Comparison of ENCODE assay signal across 8 cellular contexts in the genomic region with DNA sequence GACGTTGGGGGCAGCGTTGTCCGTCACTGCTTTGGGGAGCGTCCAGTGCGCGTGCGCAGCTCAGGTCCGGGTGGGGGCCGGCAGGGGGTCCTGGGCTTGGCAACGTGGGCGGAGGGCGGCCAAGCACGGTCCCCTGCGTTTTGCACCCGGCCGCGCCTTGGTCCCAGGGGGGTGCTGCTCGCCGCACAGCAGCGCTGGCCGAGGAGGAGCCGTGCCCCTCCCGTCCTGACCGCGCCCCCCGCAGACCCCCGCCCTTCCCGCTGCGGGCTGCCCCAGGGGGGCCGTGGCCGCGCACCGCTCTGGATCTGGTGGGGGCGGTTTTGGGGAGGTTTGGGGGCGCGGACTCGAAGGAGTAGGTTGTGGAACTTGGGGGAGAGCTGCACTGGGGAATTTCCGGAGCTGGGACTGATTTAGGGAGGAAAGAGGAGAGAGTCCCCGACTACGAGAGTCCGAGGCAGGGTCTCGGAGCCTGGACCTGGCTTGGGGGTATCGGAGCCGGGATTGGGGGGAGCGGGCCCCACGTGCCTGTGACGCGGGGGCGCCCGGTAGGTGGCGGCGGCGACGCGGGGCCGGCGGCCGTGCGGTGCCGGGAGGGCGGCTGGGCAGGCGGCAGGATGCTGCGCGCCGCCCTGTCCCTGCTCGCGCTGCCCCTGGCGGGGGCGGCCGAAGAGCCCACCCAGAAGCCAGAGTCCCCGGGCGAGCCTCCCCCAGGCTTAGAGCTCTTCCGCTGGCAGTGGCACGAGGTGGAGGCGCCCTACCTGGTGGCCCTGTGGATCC.
A peak's percentile ranks its signal among the peaks of the same experiment; 100 is the strongest.
DNase-seq lines count a peak whose midpoint lies in the region; ATAC-seq and TF ChIP-seq lines count a peak whose summit lies in the region.

A gene with protein sequence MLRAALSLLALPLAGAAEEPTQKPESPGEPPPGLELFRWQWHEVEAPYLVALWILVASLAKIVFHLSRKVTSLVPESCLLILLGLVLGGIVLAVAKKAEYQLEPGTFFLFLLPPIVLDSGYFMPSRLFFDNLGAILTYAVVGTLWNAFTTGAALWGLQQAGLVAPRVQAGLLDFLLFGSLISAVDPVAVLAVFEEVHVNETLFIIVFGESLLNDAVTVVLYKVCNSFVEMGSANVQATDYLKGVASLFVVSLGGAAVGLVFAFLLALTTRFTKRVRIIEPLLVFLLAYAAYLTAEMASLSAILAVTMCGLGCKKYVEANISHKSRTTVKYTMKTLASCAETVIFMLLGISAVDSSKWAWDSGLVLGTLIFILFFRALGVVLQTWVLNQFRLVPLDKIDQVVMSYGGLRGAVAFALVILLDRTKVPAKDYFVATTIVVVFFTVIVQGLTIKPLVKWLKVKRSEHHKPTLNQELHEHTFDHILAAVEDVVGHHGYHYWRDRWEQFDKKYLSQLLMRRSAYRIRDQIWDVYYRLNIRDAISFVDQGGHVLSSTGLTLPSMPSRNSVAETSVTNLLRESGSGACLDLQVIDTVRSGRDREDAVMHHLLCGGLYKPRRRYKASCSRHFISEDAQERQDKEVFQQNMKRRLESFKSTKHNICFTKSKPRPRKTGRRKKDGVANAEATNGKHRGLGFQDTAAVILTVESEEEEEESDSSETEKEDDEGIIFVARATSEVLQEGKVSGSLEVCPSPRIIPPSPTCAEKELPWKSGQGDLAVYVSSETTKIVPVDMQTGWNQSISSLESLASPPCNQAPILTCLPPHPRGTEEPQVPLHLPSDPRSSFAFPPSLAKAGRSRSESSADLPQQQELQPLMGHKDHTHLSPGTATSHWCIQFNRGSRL (plus strand): TSS at position 579 of the 777 bp plus-strand sequence. CDS start 36 bp downstream, at position 615.

- peak within 1 kb of the TSS; percentile 71 for H3K4me3 ChIP-seq in iPS-18c (ENCODE audit: insufficient read depth, low read depth, low read length)

- peak; percentile 59 for DNase-seq in stimulated activated naive CD8-positive, alpha-beta T cell treated with anti-CD3 and anti-CD28 coated beads, Interleukin-15, Interleukin-2, amounts not matched to agents 100 U/mL and 50 U/mL, for 24 hours
- DNase-seq in NCI-H2171 (lab: John Stamatoyannopoulos, UW) (no peak), OCI-M1 (lab: John Stamatoyannopoulos, UW) (no peak)

- H3K9me3 ChIP-seq in ES-I3 (ENCODE audit: control insufficient read depth, insufficient read depth, low read length) (no peaks in the 10 kb centered on the region), iPS-18c (ENCODE audit: control insufficient read depth, insufficient read depth, low read length) (no peaks in the 10 kb centered on the region)

- peaks cover 27% of the 10 kb centered on the region for H3K4me1 ChIP-seq in ES-I3 (ENCODE audit: insufficient read depth, low read length)

- H3K36me3 ChIP-seq in ES-I3 (ENCODE audit: insufficient read depth, low read length): no peaks in the 10 kb centered on the region

- H3K27ac ChIP-seq in angular gyrus (ENCODE audit: low read depth, low read length): peak within 1 kb of the TSS; percentile 38

- TF ChIP-seq RAD21 in Ishikawa (IDR thresholded peaks at IDR 0.05; ENCODE audit: low read depth): no peak

- TF ChIP-seq EP300 in Ishikawa (IDR thresholded peaks at IDR 0.05; ENCODE audit: borderline replicate concordance): no peak

- H3K9ac ChIP-seq in ES-I3 (ENCODE audit: low read depth, low read length): peak within 1 kb of the TSS; percentile 96

- no peak for ATAC-seq in stimulated activated naive CD8-positive, alpha-beta T cell treated with anti-CD3 and anti-CD28 coated beads, Interleukin-15, Interleukin-2, amounts not matched to agents 100 U/mL and 50 U/mL, for 24 hours
- no peak for ATAC-seq in GM18520 (IDR thresholded peaks at IDR 0.05; ENCODE audit: unreplicated experiment)

TF ChIP-seq in Ishikawa, 13 proteins besides CTCF, POLR2A, EP300 and RAD21:
- TF ChIP-seq MAX (IDR thresholded peaks at IDR 0.05): peak; percentile 24; the same call in 1 of the 2 replicates
- TF ChIP-seq EGR1 (IDR thresholded peaks at IDR 0.05): peak; percentile 53; the same call in 1 of the 2 replicates
- TF ChIP-seq, protein P1, sequence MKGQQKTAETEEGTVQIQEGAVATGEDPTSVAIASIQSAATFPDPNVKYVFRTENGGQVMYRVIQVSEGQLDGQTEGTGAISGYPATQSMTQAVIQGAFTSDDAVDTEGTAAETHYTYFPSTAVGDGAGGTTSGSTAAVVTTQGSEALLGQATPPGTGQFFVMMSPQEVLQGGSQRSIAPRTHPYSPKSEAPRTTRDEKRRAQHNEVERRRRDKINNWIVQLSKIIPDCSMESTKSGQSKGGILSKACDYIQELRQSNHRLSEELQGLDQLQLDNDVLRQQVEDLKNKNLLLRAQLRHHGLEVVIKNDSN (IDR thresholded peaks at IDR 0.05): peak; percentile 43; the same call in 1 of the 2 replicates
- peak; percentile 97 for TF ChIP-seq ZBTB7A (IDR thresholded peaks at IDR 0.05; ENCODE audit: low read depth)
- no peak for TF ChIP-seq FOXM1 (IDR thresholded peaks at IDR 0.05; ENCODE audit: borderline replicate concordance, low read depth)
- no peak for TF ChIP-seq CREB1 (IDR thresholded peaks at IDR 0.05; ENCODE audit: low read depth)
TF ChIP-seq in Ishikawa: peak in this region for 4.
